8 cellular contexts compared by ENCODE assay signal in the genomic region with DNA sequence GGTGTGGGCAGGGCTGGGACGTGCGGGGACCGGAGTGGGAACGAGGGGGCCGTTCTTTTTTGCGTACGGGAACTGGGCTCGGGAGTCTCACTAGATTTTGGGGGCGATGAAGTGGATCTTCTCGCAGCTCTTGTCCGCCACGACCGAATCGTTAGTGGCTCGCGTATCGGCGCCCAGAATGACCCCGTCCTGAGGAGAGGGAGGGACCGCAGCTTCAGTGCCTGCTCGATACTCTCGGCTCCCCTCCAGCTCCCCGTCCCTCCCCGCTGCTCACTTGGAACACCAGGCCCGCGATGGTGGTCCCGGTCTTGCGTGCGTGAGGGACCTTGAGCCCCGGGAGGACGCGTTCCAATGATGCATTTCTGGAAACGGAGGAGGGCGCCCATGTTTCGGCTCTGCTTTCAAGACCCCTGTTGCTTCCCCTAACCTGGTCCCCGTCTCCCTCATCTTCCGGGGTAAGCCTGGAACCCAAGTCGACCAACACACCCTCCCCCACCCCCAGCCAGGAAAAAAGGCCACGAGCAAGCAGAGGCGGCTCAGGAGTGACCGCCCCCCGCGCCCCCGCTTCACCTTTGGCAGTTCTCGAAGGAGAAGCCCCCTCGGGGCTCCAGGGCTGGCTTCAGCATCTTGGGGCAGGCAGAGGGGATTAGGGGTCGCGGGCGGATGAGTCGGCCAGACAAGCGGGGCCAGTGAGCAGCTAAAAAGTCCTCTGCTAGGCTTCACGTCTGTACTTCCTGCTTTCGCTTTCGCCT. TPM values are rescaled to one million over a fixed set of nuclear protein-coding genes. Genes with fewer than 3 reads are reported as not detected.
DNase-seq lines count a peak whose midpoint lies in the region; ATAC-seq, FAIRE-seq and TF ChIP-seq lines count a peak whose summit lies in the region.

A gene (minus strand): TSS at position 727 of the 752 bp plus-strand sequence. CDS start 101 bp downstream, at position 626.

- peaks cover 0 to 2% of the 10 kb centered on the region in 2 donors for H3K36me3 ChIP-seq in kidney (ENCODE audit: control insufficient read depth in 1 of 2, insufficient read depth in 2 of 2, low read length in 2 of 2)

- peak within 1 kb of the TSS; percentile 92 for H3K27ac ChIP-seq in caudate nucleus (ENCODE audit: low read depth, low read length)
- peak within 1 kb of the TSS; percentile 90 to 92 for H3K27ac ChIP-seq in kidney (ENCODE audit: low read depth in 2 of 2, low read length in 2 of 2)

- peaks cover 11 to 25% of the 10 kb centered on the region in 2 donors for H3K4me1 ChIP-seq in kidney (ENCODE audit: control insufficient read depth in 1 of 2, insufficient read depth in 1 of 2, low read depth in 1 of 2, low read length in 2 of 2)

- H3K4me3 ChIP-seq in kidney (ENCODE audit: low read length in 2 of 2), result peak within 1 kb of the TSS; percentile 70 to 86

- FAIRE-seq in kidney (lab: Jason Lieb, UNC), result no peak

- DNase-seq in NCI-H82 (lab: John Stamatoyannopoulos, UW) (peak; percentile 51), NCI-H82 treated with DMSO at 0.1 percent for 48 hours (lab: John Stamatoyannopoulos, UW; ENCODE audit: unreplicated experiment) (no peak), caudate nucleus (lab: John Stamatoyannopoulos, UW) (peak in 28 of 61 donors; percentile 15 to 79 (median 53)), kidney (peak; percentile 90), NCI-H510A treated with DMSO at 0.1 percent for 48 hours (lab: John Stamatoyannopoulos, UW) (no peak)
- peak; percentile 45 to 48 for DNase-seq in stimulated activated CD4-positive, alpha-beta T cell treated with anti-CD3 and anti-CD28 coated beads, Interleukin-15, amount 100 ng/mL, for 1 hour (ENCODE audit: low read depth in 1 of 2, low spot score in 1 of 2)

- peak within 1 kb of the TSS; percentile 80 to 93 for H3K9ac ChIP-seq in kidney (ENCODE audit: low read length in 2 of 2)

- ATAC-seq in HG03354 (IDR thresholded peaks at IDR 0.05; ENCODE audit: poor library complexity, severe bottlenecking, unreplicated experiment), result peak; percentile 3

- TF ChIP-seq CTCF in kidney (IDR thresholded peaks at IDR 0.05; ENCODE audit: borderline replicate concordance, extremely low read depth, insufficient read depth), result no peak

- H3K9me3 ChIP-seq in kidney (ENCODE audit: control insufficient read depth in 1 of 2, low read length in 2 of 2), result no peaks in the 10 kb centered on the region

- intact Hi-C loops in T-helper 2 cell treated with Interferon-gamma antibody and Interleukin-4, amounts not matched to agents 100 ng/mL and 5 ng/mL, for 36 hours (cut with micrococcal nuclease), result loop anchor here (1.0 to 5.0 kb wide), 8 partner anchors 32 to 415 kb away; a partner anchor contains a TSS
- intact Hi-C loops in kidney (cut with DNase I), result no loop called here

RNA-seq across cellular contexts. Expression of the gene that starts here (rescaled TPM):
- 335 and 352 TPM in 2 replicates for total RNA-seq in T-helper 2 cell treated with Interferon-gamma antibody and Interleukin-4, amounts not matched to agents 100 ng/mL and 5 ng/mL, for 36 hours
- 78.6 TPM for total RNA-seq in kidney
- 76.4 TPM for polyA plus RNA-seq in kidney (ENCODE audit: insufficient read depth, low read depth, low replicate concordance)

Comparison
In these comparisons a context has a peak if more than half of its experiments do, and no peak if none do; other contexts are left out.
1. DNase-seq: peak in NCI-H82 (single experiment), kidney (single experiment) and stimulated activated CD4-positive, alpha-beta T cell treated with anti-CD3 and anti-CD28 coated beads, Interleukin-15, amount 100 ng/mL, for 1 hour (2 of 2); none in NCI-H82 treated with DMSO at 0.1 percent for 48 hours (single experiment) and NCI-H510A treated with DMSO at 0.1 percent for 48 hours (single experiment).